In the genomic region with DNA sequence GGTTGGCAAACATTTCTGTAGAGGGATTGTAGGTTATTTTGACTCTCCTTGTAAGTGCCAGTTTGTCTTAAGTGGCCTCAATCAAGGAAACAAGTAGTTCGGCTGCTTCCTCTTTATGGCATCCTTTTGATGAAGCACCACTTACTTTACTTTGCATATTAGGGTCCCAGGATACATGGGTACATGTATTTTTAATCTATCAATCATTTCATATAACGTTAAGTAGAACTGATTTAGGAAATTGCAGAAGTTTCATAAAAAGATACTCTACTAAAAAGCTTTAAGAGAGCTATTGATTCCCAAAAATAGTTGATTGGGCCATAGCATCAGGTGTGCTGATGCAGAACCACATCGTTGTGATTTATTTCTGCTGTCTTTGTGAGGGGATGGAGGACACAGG, we compare ENCODE assay signal across 18 cellular contexts. TPM values are rescaled to one million over a fixed set of nuclear protein-coding genes. Genes with fewer than 3 reads are reported as not detected.
DNase-seq lines count a peak whose midpoint lies in the region; ATAC-seq and TF ChIP-seq lines count a peak whose summit lies in the region.
"Had no signal": no experiment of that assay in that cellular context is flagged by ENCODE, and none has a peak within 500 bp of the region (broad histone marks: within the 10 kb centered on the region; RNA-seq: fewer than 3 reads in every experiment).

No MANE protein-coding gene starts in this region.

- peak overlapping the region; percentile 72 for H3K4me3 Mint-ChIP-seq in CD8-positive, alpha-beta T cell
- H3K4me3 Mint-ChIP-seq in activated CD4-positive, alpha-beta memory T cell treated with anti-CD3 and anti-CD28 coated beads for 36 hours = peak overlapping the region; percentile 52

- POLR2A ChIA-PET in CD8-positive, alpha-beta T cell (lab: Charles Lee) = interaction anchor here (0.5 to 1.1 kb wide), 2 partner anchors 13 to 26 kb away, joined by 3 read pairs; no protein-coding TSS in a partner anchor
- POLR2A ChIA-PET in activated CD4-positive, alpha-beta memory T cell treated with anti-CD3 and anti-CD28 coated beads for 36 hours (lab: Charles Lee) = interaction anchor here (1.0 to 11.6 kb wide), 9 partner anchors 9 to 69 kb away, joined by 3 to 216 read pairs (median 5); no protein-coding TSS in a partner anchor

- peaks cover 43% of the 10 kb centered on the region for H3K36me3 Mint-ChIP-seq in CD8-positive, alpha-beta T cell
- peaks cover 24% of the 10 kb centered on the region for H3K36me3 Mint-ChIP-seq in activated CD4-positive, alpha-beta memory T cell treated with anti-CD3 and anti-CD28 coated beads for 36 hours

- intact Hi-C loops in CD8-positive, alpha-beta T cell (cut with DNase I, micrococcal nuclease) = loop anchor here in 1 of 2 experiments (1.0 kb wide), 2 partner anchors 8 kb away; no protein-coding TSS in a partner anchor
- intact Hi-C loops in activated CD4-positive, alpha-beta memory T cell treated with anti-CD3 and anti-CD28 coated beads for 36 hours (cut with micrococcal nuclease) = loop anchor here (1.0 kb wide), 2 partner anchors 10 to 21 kb away; no protein-coding TSS in a partner anchor
- intact Hi-C loops in testis (cut with DNase I; ENCODE audit: low total_unique reads) = no loop called here

- no peak overlapping the region for H3K27ac ChIP-seq in CD8-positive, alpha-beta T cell (ENCODE audit: low read depth, low read length)
- no peak overlapping the region for H3K27ac ChIP-seq in testis
- H3K27ac ChIP-seq: 22Rv1, GM23248, hepatocyte had no signal

- peaks cover 95% of the 10 kb centered on the region for H3K4me1 ChIP-seq in CD8-positive, alpha-beta T cell (ENCODE audit: insufficient read depth, low read length)
- H3K4me1 ChIP-seq in testis = no peaks in the 10 kb centered on the region

- TF ChIP-seq POLR2A in testis (IDR thresholded peaks at IDR 0.05) = no peak

- no peaks in the 10 kb centered on the region for H3K27me3 ChIP-seq in CD8-positive, alpha-beta T cell (ENCODE audit: insufficient read depth, low read length)
- H3K27me3 ChIP-seq in testis = no peaks in the 10 kb centered on the region
- H3K27me3 ChIP-seq: hepatocyte had no signal

- 84 to 87% methylated on average over 3 of the region's 3 CpGs for WGBS in testis, 2 donors

- ATAC-seq in CD8-positive, alpha-beta T cell = peak; percentile 6
- no peak for ATAC-seq in omental fat pad (ENCODE audit: low FRiP score)

- H3K4me3 ChIP-seq in CD8-positive, alpha-beta T cell (ENCODE audit: low read depth, low read length) = peak overlapping the region; percentile 14
- no peak overlapping the region for H3K4me3 ChIP-seq in testis
- H3K4me3 ChIP-seq: GM23248, hepatocyte had no signal

- H3K9me3 ChIP-seq in CD8-positive, alpha-beta T cell (ENCODE audit: low read length) = no peaks in the 10 kb centered on the region
- H3K9me3 ChIP-seq in testis = no peaks in the 10 kb centered on the region

- no peaks in the 10 kb centered on the region for H3K36me3 ChIP-seq in CD8-positive, alpha-beta T cell (ENCODE audit: insufficient read depth, low read length)
- H3K36me3 ChIP-seq in testis (ENCODE audit: low read depth, missing control alignments) = no peaks in the 10 kb centered on the region

- CTCF ChIA-PET in CD8-positive, alpha-beta T cell (lab: Charles Lee) = interaction anchor here (1.0 to 2.0 kb wide), 3 partner anchors 13 to 50 kb away, joined by 3 to 6 read pairs (median 3); no protein-coding TSS in a partner anchor
- CTCF ChIA-PET in activated CD4-positive, alpha-beta memory T cell treated with anti-CD3 and anti-CD28 coated beads for 36 hours (lab: Charles Lee) = interaction anchor here (0.6 to 2.0 kb wide), 5 partner anchors 20 to 487 kb away, joined by 3 to 4 read pairs (median 4); a partner anchor contains a TSS

- peak overlapping the region; percentile 99 for H3K27ac Mint-ChIP-seq in CD8-positive, alpha-beta T cell
- peak overlapping the region; percentile 98 for H3K27ac Mint-ChIP-seq in activated CD4-positive, alpha-beta memory T cell treated with anti-CD3 and anti-CD28 coated beads for 36 hours

- no peaks in the 10 kb centered on the region for H3K27me3 Mint-ChIP-seq in CD8-positive, alpha-beta T cell (ENCODE audit: low read depth)
- no peaks in the 10 kb centered on the region for H3K27me3 Mint-ChIP-seq in activated CD4-positive, alpha-beta memory T cell treated with anti-CD3 and anti-CD28 coated beads for 36 hours

- H3K9me3 Mint-ChIP-seq in CD8-positive, alpha-beta T cell = no peaks in the 10 kb centered on the region
- peaks cover 8% of the 10 kb centered on the region for H3K9me3 Mint-ChIP-seq in activated CD4-positive, alpha-beta memory T cell treated with anti-CD3 and anti-CD28 coated beads for 36 hours

- peak; percentile 33 for DNase-seq in DMS79 (lab: John Stamatoyannopoulos, UW)
- DNase-seq in DMS79 treated with DMSO at 0.1 percent for 48 hours (lab: John Stamatoyannopoulos, UW) = no peak
- no peak for DNase-seq in CD8-positive, alpha-beta T cell
- no peak for DNase-seq in activated CD4-positive, alpha-beta memory T cell treated with anti-CD3 and anti-CD28 coated beads for 36 hours
- peak; percentile 42 for DNase-seq in germinal center (ENCODE audit: low spot score)
- DNase-seq in NCI-H1436 (lab: John Stamatoyannopoulos, UW) = no peak
- DNase-seq in omental fat pad (ENCODE audit: low spot score) = no peak
- DNase-seq in testis = no peak
- DNase-seq: activated effector memory CD4-positive, alpha-beta T cell treated with anti-CD3 and anti-CD28 coated beads, Interleukin-2, amount 50 U/mL, for 16 hours; DMS153; GM23248; NCI-H1105 treated with DMSO at 0.1 percent for 48 hours; NCI-H2171 treated with DMSO at 0.1 percent for 48 hours; NCI-H774; small intestine; stimulated activated CD4-positive, alpha-beta T cell treated with anti-CD3 and anti-CD28 coated beads, Interleukin-4, amount 100 ng/mL, for 24 hours had no signal

- no peak for TF ChIP-seq CTCF in CD8-positive, alpha-beta T cell (IDR thresholded peaks at IDR 0.05)
- TF ChIP-seq CTCF in omental fat pad (IDR thresholded peaks at IDR 0.05) = no peak
- no peak for TF ChIP-seq CTCF in testis (IDR thresholded peaks at IDR 0.05)

- peaks cover 93% of the 10 kb centered on the region for H3K4me1 Mint-ChIP-seq in CD8-positive, alpha-beta T cell (ENCODE audit: low read depth)
- peaks cover 92% of the 10 kb centered on the region for H3K4me1 Mint-ChIP-seq in activated CD4-positive, alpha-beta memory T cell treated with anti-CD3 and anti-CD28 coated beads for 36 hours (ENCODE audit: low read depth)

RNA-seq across cellular contexts. Expression of a gene that starts 29.5 kb away (rescaled TPM):
- total RNA-seq in CD8-positive, alpha-beta T cell = 100 to 1,000 TPM; 429 to 433 TPM
- total RNA-seq in activated CD4-positive, alpha-beta memory T cell treated with anti-CD3 and anti-CD28 coated beads for 36 hours = 100 to 1,000 TPM; 142 to 147 TPM
- total RNA-seq in omental fat pad (10 to 100 TPM; 15.7 to 74.7 (median 38.4) TPM), testis (10 to 100 TPM; 25.4 to 26.8 TPM)
- 15.0 TPM for polyA plus RNA-seq in testis (ENCODE audit: insufficient read depth, low read depth, low replicate concordance)

Comparison
In these comparisons a context has a peak if more than half of its experiments do, and no peak if none do; other contexts are left out.
1. DNase-seq: peak in DMS79 (single experiment) and germinal center (single experiment); none in DMS79 treated with DMSO at 0.1 percent for 48 hours (single experiment), CD8-positive, alpha-beta T cell (0 of 7), activated CD4-positive, alpha-beta memory T cell treated with anti-CD3 and anti-CD28 coated beads for 36 hours (single experiment), NCI-H1436 (single experiment), omental fat pad (single experiment) and testis (single experiment).